In the genomic region with DNA sequence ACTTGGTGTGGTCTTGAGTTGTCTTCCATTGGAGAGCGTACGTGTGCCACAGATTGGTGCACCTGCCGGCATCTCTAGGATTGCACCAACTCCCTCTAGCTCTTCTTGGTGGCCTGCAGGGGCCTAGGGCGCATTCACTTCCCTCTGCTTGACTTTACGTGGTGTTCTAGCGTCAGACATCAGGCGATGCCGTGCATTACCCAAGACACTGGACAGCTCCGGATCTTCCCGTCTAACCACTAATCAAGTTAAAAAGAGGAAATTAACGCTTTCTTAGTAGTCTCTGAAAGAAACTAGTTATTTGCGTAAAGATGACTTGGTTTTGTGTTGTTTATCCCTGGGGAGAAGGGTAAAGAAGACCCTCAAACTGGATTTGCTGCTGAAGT, we compare ENCODE assay signal across 8 cellular contexts. TPM values are rescaled to one million over a fixed set of nuclear protein-coding genes. Genes with fewer than 3 reads are reported as not detected.
DNase-seq lines count a peak whose midpoint lies in the region; ATAC-seq and TF ChIP-seq lines count a peak whose summit lies in the region.

No MANE protein-coding gene starts in this region.

- H3K79me2 ChIP-seq in neural cell (replicated peaks; ENCODE audit: insufficient read depth, low read length), result no peaks in the 10 kb centered on the region

- CTCF ChIA-PET in Calu3 (lab: Charles Lee), result interaction anchor here (0.6 kb wide), 1 partner anchor 62 kb away, joined by 3 read pairs; no protein-coding TSS in a partner anchor

- H3K4me3 ChIP-seq in foreskin fibroblast (ENCODE audit: low read depth in 1 of 2, low read length in 2 of 2) (peak overlapping the region; percentile 62 to 89), neural cell (ENCODE audit: low read length) (peak overlapping the region; percentile 65)

- no peaks in the 10 kb centered on the region for H3K27me3 Mint-ChIP-seq in Calu3 (ENCODE audit: unreplicated experiment)

- peak overlapping the region; percentile 58 for H3K27ac Mint-ChIP-seq in Calu3 (ENCODE audit: unreplicated experiment)

- TF ChIP-seq CTCF in Calu3 (IDR thresholded peaks at IDR 0.05; ENCODE audit: unreplicated experiment), result no peak
- TF ChIP-seq CTCF in foreskin fibroblast (IDR thresholded peaks at IDR 0.05; ENCODE audit: low read depth, low read length), result no peak
- no peak for TF ChIP-seq CTCF in neural cell (IDR thresholded peaks at IDR 0.05; ENCODE audit: poor library complexity, severe bottlenecking)

- no TSS peak for BruUV-seq in Calu3 (replicated peaks; lab: Mats Ljungman, UMichigan)

- DNase-seq in Calu3 (no peak), foreskin fibroblast (peak; percentile 24 to 50), cortex of kidney (lab: John Stamatoyannopoulos, UW) (no peak)
- DNase-seq in activated CD4-positive, CD25-positive, alpha-beta regulatory T cell treated with anti-CD3 and anti-CD28 coated beads, Interleukin-2, amount 50 U/mL, for 72 hours, result peak; percentile 38

- TF ChIP-seq RAD21 in Ishikawa (IDR thresholded peaks at IDR 0.05; ENCODE audit: low read depth) (no peak), neural cell (conservative IDR thresholded peaks at IDR 0.05) (no peak)

- TF ChIP-seq EP300 in Ishikawa (IDR thresholded peaks at IDR 0.05; ENCODE audit: borderline replicate concordance) (no peak), neural cell (conservative IDR thresholded peaks at IDR 0.05; ENCODE audit: poor library complexity, severe bottlenecking) (no peak)

- no peaks in the 10 kb centered on the region for H3F3A ChIP-seq in neural cell (ENCODE audit: insufficient read depth, low read length, poor library complexity, severe bottlenecking)

- H3K4me2 ChIP-seq in neural cell (ENCODE audit: low read length), result no peak overlapping the region

- H3K4me3 Mint-ChIP-seq in Calu3 (ENCODE audit: low read depth, unreplicated experiment), result peak overlapping the region; percentile 96

- intact Hi-C loops in Calu3 (cut with micrococcal nuclease; ENCODE audit: unreplicated experiment), result loop anchor here (10.0 kb wide), 1 partner anchor 59 kb away; a partner anchor contains a TSS

- H3K36me3 ChIP-seq in neural cell (ENCODE audit: insufficient read depth, low read length), result peaks cover 6% of the 10 kb centered on the region

- peaks cover 46% of the 10 kb centered on the region for H3K4me1 Mint-ChIP-seq in Calu3 (ENCODE audit: low read depth, unreplicated experiment)

- ATAC-seq in GM19438 (IDR thresholded peaks at IDR 0.05; ENCODE audit: low read depth, unreplicated experiment) (peak; percentile 43), HG03457 (IDR thresholded peaks at IDR 0.05; ENCODE audit: unreplicated experiment) (no peak)

- H3K27me3 ChIP-seq in neural cell (ENCODE audit: insufficient read depth, low read depth, low read length), result no peaks in the 10 kb centered on the region

- H2AFZ ChIP-seq in neural cell (ENCODE audit: low read depth, low read length), result no peak overlapping the region

- no peaks in the 10 kb centered on the region for H3K9me3 ChIP-seq in neural cell (ENCODE audit: low read length)

- no peaks in the 10 kb centered on the region for H4K20me1 ChIP-seq in neural cell (ENCODE audit: insufficient read depth)

- H3K36me3 Mint-ChIP-seq in Calu3 (ENCODE audit: insufficient read depth, unreplicated experiment), result peaks cover 39% of the 10 kb centered on the region

- no peaks in the 10 kb centered on the region for H3K9me3 Mint-ChIP-seq in Calu3 (ENCODE audit: low read depth, unreplicated experiment)

- no peak overlapping the region for H3K9ac ChIP-seq in neural cell (ENCODE audit: low read length)

- H3K9me2 ChIP-seq in neural cell (ENCODE audit: insufficient read depth, low read length), result no peaks in the 10 kb centered on the region

- H3K27ac ChIP-seq in neural cell (ENCODE audit: low read length), result no peak overlapping the region

TF ChIP-seq in Ishikawa, 13 proteins besides CTCF, POLR2A, EP300 and RAD21:
- TF ChIP-seq, protein P1, sequence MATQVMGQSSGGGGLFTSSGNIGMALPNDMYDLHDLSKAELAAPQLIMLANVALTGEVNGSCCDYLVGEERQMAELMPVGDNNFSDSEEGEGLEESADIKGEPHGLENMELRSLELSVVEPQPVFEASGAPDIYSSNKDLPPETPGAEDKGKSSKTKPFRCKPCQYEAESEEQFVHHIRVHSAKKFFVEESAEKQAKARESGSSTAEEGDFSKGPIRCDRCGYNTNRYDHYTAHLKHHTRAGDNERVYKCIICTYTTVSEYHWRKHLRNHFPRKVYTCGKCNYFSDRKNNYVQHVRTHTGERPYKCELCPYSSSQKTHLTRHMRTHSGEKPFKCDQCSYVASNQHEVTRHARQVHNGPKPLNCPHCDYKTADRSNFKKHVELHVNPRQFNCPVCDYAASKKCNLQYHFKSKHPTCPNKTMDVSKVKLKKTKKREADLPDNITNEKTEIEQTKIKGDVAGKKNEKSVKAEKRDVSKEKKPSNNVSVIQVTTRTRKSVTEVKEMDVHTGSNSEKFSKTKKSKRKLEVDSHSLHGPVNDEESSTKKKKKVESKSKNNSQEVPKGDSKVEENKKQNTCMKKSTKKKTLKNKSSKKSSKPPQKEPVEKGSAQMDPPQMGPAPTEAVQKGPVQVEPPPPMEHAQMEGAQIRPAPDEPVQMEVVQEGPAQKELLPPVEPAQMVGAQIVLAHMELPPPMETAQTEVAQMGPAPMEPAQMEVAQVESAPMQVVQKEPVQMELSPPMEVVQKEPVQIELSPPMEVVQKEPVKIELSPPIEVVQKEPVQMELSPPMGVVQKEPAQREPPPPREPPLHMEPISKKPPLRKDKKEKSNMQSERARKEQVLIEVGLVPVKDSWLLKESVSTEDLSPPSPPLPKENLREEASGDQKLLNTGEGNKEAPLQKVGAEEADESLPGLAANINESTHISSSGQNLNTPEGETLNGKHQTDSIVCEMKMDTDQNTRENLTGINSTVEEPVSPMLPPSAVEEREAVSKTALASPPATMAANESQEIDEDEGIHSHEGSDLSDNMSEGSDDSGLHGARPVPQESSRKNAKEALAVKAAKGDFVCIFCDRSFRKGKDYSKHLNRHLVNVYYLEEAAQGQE (IDR thresholded peaks at IDR 0.05; ENCODE audit: low read depth), result peak; percentile 53; the same call in 1 of the 2 replicates
- TF ChIP-seq FOXM1 (IDR thresholded peaks at IDR 0.05; ENCODE audit: borderline replicate concordance, low read depth), result no peak
- no peak for TF ChIP-seq YY1 (IDR thresholded peaks at IDR 0.05; ENCODE audit: low read depth)

TF ChIP-seq in neural cell, 6 proteins besides CTCF, POLR2A, EP300 and RAD21:
- no peak for TF ChIP-seq EZH2 (IDR thresholded peaks at IDR 0.05; ENCODE audit: borderline replicate concordance, insufficient read depth, low read length, poor library complexity, severe bottlenecking)
- no peak for TF ChIP-seq POLR2AphosphoS5 (IDR thresholded peaks at IDR 0.05)

RNA-seq across cellular contexts. Expression of a gene that starts 0.5 kb away (rescaled TPM):
- total RNA-seq in Calu3 (2022), result 16.0 and 18.2 TPM in 2 replicates
- 0.38 and 6.0 TPM in 2 replicates for polyA plus RNA-seq in neural cell
- polyA minus RNA-seq in neural cell, result 2.1 and 2.4 TPM in 2 replicates

RNA-seq across cellular contexts. Expression of a gene that starts 35.9 kb away (rescaled TPM):
- 25.5 and 31.0 TPM in 2 replicates for total RNA-seq in Calu3 (2022)
- polyA plus RNA-seq in neural cell, result 3.2 and 10.3 TPM in 2 replicates
- polyA minus RNA-seq in neural cell, result 12.9 and 14.5 TPM in 2 replicates

RNA-seq across cellular contexts. Expression of a gene that starts 59.1 kb away (rescaled TPM):
- 32.1 and 35.2 TPM in 2 replicates for total RNA-seq in Calu3 (2022)
- 12.4 and 15.5 TPM in 2 replicates for polyA plus RNA-seq in neural cell
- polyA minus RNA-seq in neural cell, result 51.9 and 56.4 TPM in 2 replicates

Comparison
In these comparisons a context has a peak if more than half of its experiments do, and no peak if none do; other contexts are left out.
1. DNase-seq: peak in activated CD4-positive, CD25-positive, alpha-beta regulatory T cell treated with anti-CD3 and anti-CD28 coated beads, Interleukin-2, amount 50 U/mL, for 72 hours (single experiment) and foreskin fibroblast (2 of 2); none in Calu3 (single experiment) and cortex of kidney (single experiment).